ENCODE assay signal across 21 cellular contexts in the genomic region with DNA sequence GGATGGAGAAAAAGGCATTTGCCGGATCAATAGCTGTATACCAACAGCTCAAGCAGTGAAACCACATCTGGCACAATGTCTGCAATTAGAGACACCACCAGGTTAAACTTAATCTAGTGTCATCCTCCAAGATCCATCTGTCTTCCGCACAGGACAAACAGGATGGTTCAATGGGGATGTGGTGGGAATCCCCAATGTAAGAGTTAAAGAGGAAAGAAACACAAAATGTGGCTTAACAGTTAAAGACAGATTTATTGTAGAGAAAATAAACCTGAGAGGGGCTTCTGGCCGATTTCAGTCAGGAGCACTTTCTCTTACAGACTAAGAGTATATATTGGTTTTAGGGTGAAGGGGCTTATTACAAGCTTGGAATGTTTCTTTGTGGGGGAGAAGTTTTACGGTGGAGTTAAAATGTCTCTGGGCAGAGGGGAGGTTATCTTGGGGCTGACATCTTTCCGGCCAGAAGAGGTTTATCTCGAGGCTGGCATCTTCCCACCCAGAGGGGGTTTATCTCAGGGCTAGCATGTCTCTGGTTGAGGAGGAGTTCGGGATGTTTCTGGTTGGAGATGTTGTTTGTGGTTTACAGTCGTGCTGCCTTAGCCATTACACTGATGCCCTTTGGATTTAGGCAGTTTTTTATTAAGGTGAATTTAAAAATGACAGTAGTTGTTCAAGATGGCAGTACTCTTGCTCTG.
"Had no signal": no experiment of that assay in that cellular context is flagged by ENCODE, and none has a peak within 500 bp of the region (broad histone marks: within the 10 kb centered on the region; RNA-seq: fewer than 3 reads in every experiment).

No MANE protein-coding gene starts in this region.

- H3K4me1 ChIP-seq: colonic mucosa, parathyroid adenoma, stomach had no signal

- H3K9ac ChIP-seq: parathyroid adenoma had no signal

- H3K36me3 ChIP-seq: colonic mucosa, stomach, thoracic aorta, transverse colon had no signal

- H3K4me2 ChIP-seq: hepatocyte had no signal

- DNase-seq: colonic mucosa; dermis blood vessel endothelial cell; effector CD4-positive, alpha-beta T cell; endodermal cell; erythroblast; foreskin keratinocyte; head of caudate nucleus; kidney; left colon; naive thymus-derived CD4-positive, alpha-beta T cell; nephron progenitor cell; stimulated activated CD4-positive, alpha-beta T cell treated with anti-CD3 and anti-CD28 coated beads, Interleukin-2, amount 100 ng/mL, for 24 hours; stimulated activated CD4-positive, alpha-beta T cell treated with anti-CD3 and anti-CD28 coated beads, Interleukin-4, amount 100 ng/mL, for 4 hours; stimulated activated naive CD4-positive, alpha-beta T cell; stomach; substantia nigra; transverse colon had no signal

- H3K79me2 ChIP-seq: hepatocyte, parathyroid adenoma had no signal

- H3K4me3 ChIP-seq: colonic mucosa, hepatocyte, skin epidermis, stomach, thoracic aorta, transverse colon had no signal

- H3K27ac ChIP-seq: colonic mucosa, foreskin keratinocyte, hepatocyte, parathyroid adenoma, skin epidermis, stomach, thoracic aorta, transverse colon had no signal

- H3K9me3 ChIP-seq: colonic mucosa, thoracic aorta, transverse colon had no signal

- H3K27me3 ChIP-seq: colonic mucosa, foreskin keratinocyte, hepatocyte, transverse colon had no signal
